Comparison of ENCODE assay signal across 14 cellular contexts in genomic region chr6:114364295-114364694, GRCh38. TPM values are rescaled to one million over a fixed set of nuclear protein-coding genes. Genes with fewer than 3 reads are reported as not detected.
DNase-seq lines count a peak whose midpoint lies in the region; ATAC-seq and FAIRE-seq lines count a peak whose summit lies in the region.
"Had no signal": no experiment of that assay in that cellular context is flagged by ENCODE, and none has a peak within 500 bp of the region (broad histone marks: within the 10 kb centered on the region; RNA-seq: fewer than 3 reads in every experiment).

No MANE protein-coding gene starts in this region.

- no peak overlapping the region for H3K27ac Mint-ChIP-seq in stimulated activated effector memory CD8-positive, alpha-beta T cell treated with anti-CD3 and anti-CD28 coated beads, Interleukin-12 subunit alpha, Interleukin-12 subunit beta, amount 100 ng/mL, for 72 hours
- H3K27ac Mint-ChIP-seq: nephron had no signal

- intact Hi-C loops in posterior vena cava (cut with DNase I) = no loop called here

- H3K4me3 Mint-ChIP-seq in stimulated activated effector memory CD8-positive, alpha-beta T cell treated with anti-CD3 and anti-CD28 coated beads, Interleukin-12 subunit alpha, Interleukin-12 subunit beta, amount 100 ng/mL, for 72 hours = no peak overlapping the region
- H3K4me3 Mint-ChIP-seq: nephron had no signal

- no peak for ATAC-seq in stimulated activated effector memory CD8-positive, alpha-beta T cell treated with anti-CD3 and anti-CD28 coated beads, Interleukin-12 subunit alpha, Interleukin-12 subunit beta, amount 100 ng/mL, for 72 hours
- ATAC-seq: left cardiac atrium had no signal

- H3K4me1 Mint-ChIP-seq in stimulated activated effector memory CD8-positive, alpha-beta T cell treated with anti-CD3 and anti-CD28 coated beads, Interleukin-12 subunit alpha, Interleukin-12 subunit beta, amount 100 ng/mL, for 72 hours = no peaks in the 10 kb centered on the region
- H3K4me1 Mint-ChIP-seq: nephron had no signal

- no peak for FAIRE-seq in GM19239 (lab: Jason Lieb, UNC)
- FAIRE-seq: D721Med, GM12891 had no signal

- H3K9me3 Mint-ChIP-seq in stimulated activated effector memory CD8-positive, alpha-beta T cell treated with anti-CD3 and anti-CD28 coated beads, Interleukin-12 subunit alpha, Interleukin-12 subunit beta, amount 100 ng/mL, for 72 hours = peaks cover 5% of the 10 kb centered on the region
- H3K9me3 Mint-ChIP-seq: nephron had no signal

- H3K36me3 Mint-ChIP-seq in stimulated activated effector memory CD8-positive, alpha-beta T cell treated with anti-CD3 and anti-CD28 coated beads, Interleukin-12 subunit alpha, Interleukin-12 subunit beta, amount 100 ng/mL, for 72 hours = no peaks in the 10 kb centered on the region

- DNase-seq in DMS 273 (lab: John Stamatoyannopoulos, UW; ENCODE audit: unreplicated experiment) (peak; percentile 21), DMS 273 treated with DMSO at 0.1 percent for 48 hours (lab: John Stamatoyannopoulos, UW) (no peak), amniotic stem cell (lab: John Stamatoyannopoulos, UW) (peak; percentile 56), iPS-NIHi11 (ENCODE audit: low spot score) (peak; percentile 26), posterior vena cava (ENCODE audit: low spot score) (no peak), GM19239 (ENCODE audit: insufficient read length, low spot score) (no peak), OCI-M2 (lab: John Stamatoyannopoulos, UW; ENCODE audit: unreplicated experiment) (no peak)
- no peak for DNase-seq in stimulated activated effector memory CD8-positive, alpha-beta T cell treated with anti-CD3 and anti-CD28 coated beads, Interleukin-12 subunit alpha, Interleukin-12 subunit beta, amount 100 ng/mL, for 72 hours (ENCODE audit: low spot score in 2 of 2)
- DNase-seq: activated CD4-positive, alpha-beta T cell treated with anti-CD3 and anti-CD28 coated beads, Interleukin-2, amount 50 U/mL, for 1 hour; H7; left cardiac atrium had no signal

RNA-seq across cellular contexts. Expression of gene HS3ST5, which starts 21.5 kb away (rescaled TPM):
- not detected for total RNA-seq in posterior vena cava
- total RNA-seq: left cardiac atrium had no signal

Comparison
In these comparisons a context has a peak if more than half of its experiments do, and no peak if none do; other contexts are left out.
1. DNase-seq: peak in DMS 273 (single experiment), amniotic stem cell (single experiment) and iPS-NIHi11 (single experiment); none in DMS 273 treated with DMSO at 0.1 percent for 48 hours (single experiment), posterior vena cava (single experiment), GM19239 (single experiment), OCI-M2 (single experiment) and stimulated activated effector memory CD8-positive, alpha-beta T cell treated with anti-CD3 and anti-CD28 coated beads, Interleukin-12 subunit alpha, Interleukin-12 subunit beta, amount 100 ng/mL, for 72 hours (0 of 2).